7 cellular contexts compared by ENCODE assay signal in genomic region chr13:38350114-38350617, GRCh38. TPM values are rescaled to one million over a fixed set of nuclear protein-coding genes. Genes with fewer than 3 reads are reported as not detected.
DNase-seq lines count a peak whose midpoint lies in the region; ATAC-seq lines count a peak whose summit lies in the region.

No MANE protein-coding gene starts in this region.

- WGBS in esophagus, 2 donors: 0% methylated on average over 19 of the region's 19 CpGs

- peaks cover 23 to 55% (median 40%) of the 10 kb centered on the region in 7 donors for H3K4me1 Mint-ChIP-seq in naive thymus-derived CD4-positive, alpha-beta T cell
- H3K4me1 Mint-ChIP-seq in stimulated activated naive CD8-positive, alpha-beta T cell treated with anti-CD3 and anti-CD28 coated beads, Interleukin-15, Interleukin-2, amounts not matched to agents 100 ng/mL and 50 ng/mL, for 24 hours (ENCODE audit: low read depth): peaks cover 61% of the 10 kb centered on the region

- CTCF ChIA-PET in naive thymus-derived CD4-positive, alpha-beta T cell (lab: Charles Lee): no interaction called here

- no peaks in the 10 kb centered on the region for H3K36me3 ChIP-seq in esophagus (ENCODE audit: control insufficient read depth in 2 of 2, insufficient read depth in 2 of 2, low read length in 1 of 2)
- H3K36me3 ChIP-seq in naive thymus-derived CD4-positive, alpha-beta T cell (ENCODE audit: control insufficient read depth in 2 of 3, insufficient read depth in 3 of 3, low read length in 3 of 3): peaks cover 0 to 10% (median 0%) of the 10 kb centered on the region in 3 experiments

- peaks cover 8 to 23% (median 16%) of the 10 kb centered on the region in 5 donors for H3K36me3 Mint-ChIP-seq in naive thymus-derived CD4-positive, alpha-beta T cell
- H3K36me3 Mint-ChIP-seq in stimulated activated naive CD8-positive, alpha-beta T cell treated with anti-CD3 and anti-CD28 coated beads, Interleukin-15, Interleukin-2, amounts not matched to agents 100 ng/mL and 50 ng/mL, for 24 hours (ENCODE audit: low read depth): peaks cover 36% of the 10 kb centered on the region

- POLR2A ChIA-PET in naive thymus-derived CD4-positive, alpha-beta T cell (lab: Charles Lee): interaction anchor here (1.0 to 3.5 kb wide), 4 partner anchors 8 to 1350 kb away, joined by 3 to 17 read pairs (median 6); partner anchors contain the start of genes ALG5, EXOSC8, NHLRC3 and PROSER1

- ATAC-seq in GM18502 (IDR thresholded peaks at IDR 0.05; ENCODE audit: poor library complexity, unreplicated experiment) (peak; percentile 41), HG02623 (IDR thresholded peaks at IDR 0.05; ENCODE audit: unreplicated experiment) (peak; percentile 24)
- ATAC-seq in naive thymus-derived CD4-positive, alpha-beta T cell: peak; percentile 8

- H3K4me3 ChIP-seq in esophagus (ENCODE audit: low read depth in 1 of 2, low read length in 2 of 2): peak overlapping the region; percentile 66 to 88
- peak overlapping the region; percentile 98 for H3K4me3 ChIP-seq in naive thymus-derived CD4-positive, alpha-beta T cell (ENCODE audit: low read length)

- H3K9me3 Mint-ChIP-seq in naive thymus-derived CD4-positive, alpha-beta T cell: no peaks in the 10 kb centered on the region
- no peaks in the 10 kb centered on the region for H3K9me3 Mint-ChIP-seq in stimulated activated naive CD8-positive, alpha-beta T cell treated with anti-CD3 and anti-CD28 coated beads, Interleukin-15, Interleukin-2, amounts not matched to agents 100 ng/mL and 50 ng/mL, for 24 hours

- DNase-seq in NCI-H2171 (lab: John Stamatoyannopoulos, UW): peak; percentile 23
- DNase-seq in activated CD8-positive, alpha-beta memory T cell treated with anti-CD3 and anti-CD28 coated beads, Interleukin-2, amount 50 U/mL, for 4 hours: peak; percentile 58
- peak in 3 of 9 donors; percentile 29 to 60 (median 33) for DNase-seq in naive thymus-derived CD4-positive, alpha-beta T cell

- H3K27me3 Mint-ChIP-seq in naive thymus-derived CD4-positive, alpha-beta T cell: peaks cover 0 to 1% (median 0%) of the 10 kb centered on the region in 5 donors
- no peaks in the 10 kb centered on the region for H3K27me3 Mint-ChIP-seq in stimulated activated naive CD8-positive, alpha-beta T cell treated with anti-CD3 and anti-CD28 coated beads, Interleukin-15, Interleukin-2, amounts not matched to agents 100 ng/mL and 50 ng/mL, for 24 hours

- H3K9me3 ChIP-seq in esophagus (ENCODE audit: control insufficient read depth in 2 of 2, insufficient read depth in 1 of 2, low read depth in 1 of 2, low read length in 1 of 2): no peaks in the 10 kb centered on the region
- H3K9me3 ChIP-seq in naive thymus-derived CD4-positive, alpha-beta T cell (ENCODE audit: control insufficient read depth in 2 of 3, low read length in 3 of 3): no peaks in the 10 kb centered on the region

- H3K27me3 ChIP-seq in esophagus (ENCODE audit: control insufficient read depth in 1 of 2, insufficient read depth in 2 of 2, low read length in 2 of 2): no peaks in the 10 kb centered on the region
- H3K27me3 ChIP-seq in naive thymus-derived CD4-positive, alpha-beta T cell (ENCODE audit: control insufficient read depth in 2 of 2, insufficient read depth in 2 of 2, low read length in 2 of 2): no peaks in the 10 kb centered on the region

- H3K27ac ChIP-seq in esophagus (ENCODE audit: low read depth in 2 of 2, low read length in 1 of 2): peak overlapping the region; percentile 79 to 94
- peak overlapping the region; percentile 89 for H3K27ac ChIP-seq in naive thymus-derived CD4-positive, alpha-beta T cell (ENCODE audit: low read depth, low read length)

- no peaks in the 10 kb centered on the region for H3K4me1 ChIP-seq in esophagus (ENCODE audit: control insufficient read depth in 2 of 2, insufficient read depth in 2 of 2, low read length in 1 of 2)
- peaks cover 20% of the 10 kb centered on the region in 2 donors for H3K4me1 ChIP-seq in naive thymus-derived CD4-positive, alpha-beta T cell (ENCODE audit: control insufficient read depth in 2 of 2, insufficient read depth in 2 of 2, low read length in 2 of 2)

- peak overlapping the region; percentile 89 to 100 (median 97) for H3K4me3 Mint-ChIP-seq in naive thymus-derived CD4-positive, alpha-beta T cell
- H3K4me3 Mint-ChIP-seq in stimulated activated naive CD8-positive, alpha-beta T cell treated with anti-CD3 and anti-CD28 coated beads, Interleukin-15, Interleukin-2, amounts not matched to agents 100 ng/mL and 50 ng/mL, for 24 hours: peak overlapping the region; percentile 99

- peak overlapping the region; percentile 92 to 100 (median 97) for H3K27ac Mint-ChIP-seq in naive thymus-derived CD4-positive, alpha-beta T cell
- H3K27ac Mint-ChIP-seq in stimulated activated naive CD8-positive, alpha-beta T cell treated with anti-CD3 and anti-CD28 coated beads, Interleukin-15, Interleukin-2, amounts not matched to agents 100 ng/mL and 50 ng/mL, for 24 hours: peak overlapping the region; percentile 99

- intact Hi-C loops in naive thymus-derived CD4-positive, alpha-beta T cell (cut with micrococcal nuclease): loop anchor here in 1 of 2 donors (5.0 kb wide), 1 partner anchor 168 kb away; no protein-coding TSS in a partner anchor

RNA-seq across cellular contexts. Expression of gene UFM1, which starts 0.5 kb away (rescaled TPM):
- 10 to 100 TPM; 19.8 to 24.2 TPM for polyA plus RNA-seq in esophagus
- total RNA-seq in naive thymus-derived CD4-positive, alpha-beta T cell: 10 to 100 TPM; 57.5 to 75.5 (median 65.2) TPM
- polyA plus RNA-seq in naive thymus-derived CD4-positive, alpha-beta T cell: 10 to 100 TPM; 43.6 to 54.5 TPM
